Comparison of ENCODE assay signal across 1 cellular context in the genomic region with DNA sequence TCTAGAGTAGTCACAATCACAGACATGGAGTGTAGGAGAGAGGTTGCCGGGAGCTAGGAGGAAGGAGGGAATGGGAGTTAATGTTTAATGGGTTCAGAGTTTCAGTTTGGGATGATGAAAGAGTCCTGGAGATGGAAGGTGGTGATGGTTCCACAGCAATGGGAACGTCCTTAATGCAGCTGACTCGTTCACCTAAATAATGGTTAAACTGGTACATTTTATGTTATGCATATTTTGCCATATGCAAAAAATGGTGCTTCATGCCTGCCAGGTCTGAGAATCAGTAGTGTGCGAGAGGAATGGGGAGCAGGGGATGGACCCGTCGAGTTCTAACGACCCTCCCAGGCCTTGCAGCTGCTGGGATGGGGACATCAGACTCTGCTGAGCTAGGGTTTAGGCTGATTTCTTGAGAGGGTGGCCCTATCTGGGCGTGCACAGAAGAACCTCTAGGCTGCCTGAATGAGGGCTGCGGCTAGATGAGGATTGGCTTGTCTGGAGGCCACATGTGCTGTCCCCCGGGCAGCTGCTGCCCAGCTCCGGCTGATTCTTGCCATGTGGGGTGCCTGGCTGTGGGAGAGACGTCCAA.
TF ChIP-seq lines count a peak whose summit lies in the region.

No MANE protein-coding gene starts in this region.

TF ChIP-seq in HepG2, 621 proteins besides CTCF, POLR2A, EP300 and RAD21 (continued from another document and continues in another):
- TF ChIP-seq NFAT5 (CRISPR knock-in tag; IDR thresholded peaks at IDR 0.05) (no peak), ZNF609 (CRISPR knock-in tag; IDR thresholded peaks at IDR 0.05; ENCODE audit: borderline replicate concordance) (0 out of 2 replicates have a peak, but pooled peaks have one; percentile 55), ZFY (CRISPR knock-in tag; IDR thresholded peaks at IDR 0.05) (peak; percentile 50; the same call in 1 of the 2 replicates), ZNF687 (CRISPR knock-in tag; IDR thresholded peaks at IDR 0.05) (peak; percentile 87), ZNF512 (CRISPR knock-in tag; IDR thresholded peaks at IDR 0.05) (no peak), KLF16 (CRISPR knock-in tag; IDR thresholded peaks at IDR 0.05) (no peak), ZNF441 (CRISPR knock-in tag; IDR thresholded peaks at IDR 0.05; ENCODE audit: borderline replicate concordance) (no peak), ZNF282 (IDR thresholded peaks at IDR 0.05; ENCODE audit: partially characterized antibody) (no peak), SMAD9 (CRISPR knock-in tag; IDR thresholded peaks at IDR 0.05) (no peak), ZNF878 (CRISPR knock-in tag; IDR thresholded peaks at IDR 0.05) (no peak), THAP11 (CRISPR knock-in tag; IDR thresholded peaks at IDR 0.05) (no peak), XBP1 (CRISPR knock-in tag; IDR thresholded peaks at IDR 0.05) (no peak), ZNF747 (CRISPR knock-in tag; IDR thresholded peaks at IDR 0.05; ENCODE audit: borderline replicate concordance) (no peak), SAP130 (CRISPR knock-in tag; IDR thresholded peaks at IDR 0.05; ENCODE audit: low read depth) (peak; percentile 33), MAZ (IDR thresholded peaks at IDR 0.05; ENCODE audit: borderline replicate concordance, low read depth, low read length) (no peak), MAZ (CRISPR knock-in tag; IDR thresholded peaks at IDR 0.05; ENCODE audit: low read depth) (no peak), PLRG1 (conservative IDR thresholded peaks at IDR 0.05) (no peak), TCF7 (IDR thresholded peaks at IDR 0.05; ENCODE audit: low read depth) (no peak), ZNF550 (CRISPR knock-in tag; IDR thresholded peaks at IDR 0.05; ENCODE audit: borderline replicate concordance) (0 out of 2 replicates have a peak, but pooled peaks have one; percentile 41), TARDBP (CRISPR knock-in tag; IDR thresholded peaks at IDR 0.05) (0 out of 2 replicates have a peak, but pooled peaks have one; percentile 37), ZNF776 (CRISPR knock-in tag; IDR thresholded peaks at IDR 0.05) (no peak), HNRNPLL (IDR thresholded peaks at IDR 0.05; ENCODE audit: low read depth, low read length, poor library complexity, severe bottlenecking) (no peak), PRDM15 (CRISPR knock-in tag; IDR thresholded peaks at IDR 0.05) (no peak), ZNF772 (CRISPR knock-in tag; IDR thresholded peaks at IDR 0.05) (no peak), GTF3A (CRISPR knock-in tag; conservative IDR thresholded peaks at IDR 0.05) (no peak), ZNF256 (CRISPR knock-in tag; conservative IDR thresholded peaks at IDR 0.05) (no peak), BATF2 (CRISPR knock-in tag; IDR thresholded peaks at IDR 0.05) (no peak), KLF6 (CRISPR knock-in tag; IDR thresholded peaks at IDR 0.05) (no peak; the same call in 1 of the 2 replicates)
- TF ChIP-seq, protein P1, sequence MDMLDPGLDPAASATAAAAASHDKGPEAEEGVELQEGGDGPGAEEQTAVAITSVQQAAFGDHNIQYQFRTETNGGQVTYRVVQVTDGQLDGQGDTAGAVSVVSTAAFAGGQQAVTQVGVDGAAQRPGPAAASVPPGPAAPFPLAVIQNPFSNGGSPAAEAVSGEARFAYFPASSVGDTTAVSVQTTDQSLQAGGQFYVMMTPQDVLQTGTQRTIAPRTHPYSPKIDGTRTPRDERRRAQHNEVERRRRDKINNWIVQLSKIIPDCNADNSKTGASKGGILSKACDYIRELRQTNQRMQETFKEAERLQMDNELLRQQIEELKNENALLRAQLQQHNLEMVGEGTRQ (IDR thresholded peaks at IDR 0.05; ENCODE audit: low read depth, low read length) = no peak
- TF ChIP-seq, protein P1 (CRISPR knock-in tag; IDR thresholded peaks at IDR 0.05; ENCODE audit: borderline replicate concordance) = no peak
- TF ChIP-seq, protein P2, sequence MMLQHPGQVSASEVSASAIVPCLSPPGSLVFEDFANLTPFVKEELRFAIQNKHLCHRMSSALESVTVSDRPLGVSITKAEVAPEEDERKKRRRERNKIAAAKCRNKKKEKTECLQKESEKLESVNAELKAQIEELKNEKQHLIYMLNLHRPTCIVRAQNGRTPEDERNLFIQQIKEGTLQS (CRISPR knock-in tag; IDR thresholded peaks at IDR 0.05) = peak; percentile 46; the same call in 1 of the 2 replicates
